24 cellular contexts compared by ENCODE assay signal in the genomic region with DNA sequence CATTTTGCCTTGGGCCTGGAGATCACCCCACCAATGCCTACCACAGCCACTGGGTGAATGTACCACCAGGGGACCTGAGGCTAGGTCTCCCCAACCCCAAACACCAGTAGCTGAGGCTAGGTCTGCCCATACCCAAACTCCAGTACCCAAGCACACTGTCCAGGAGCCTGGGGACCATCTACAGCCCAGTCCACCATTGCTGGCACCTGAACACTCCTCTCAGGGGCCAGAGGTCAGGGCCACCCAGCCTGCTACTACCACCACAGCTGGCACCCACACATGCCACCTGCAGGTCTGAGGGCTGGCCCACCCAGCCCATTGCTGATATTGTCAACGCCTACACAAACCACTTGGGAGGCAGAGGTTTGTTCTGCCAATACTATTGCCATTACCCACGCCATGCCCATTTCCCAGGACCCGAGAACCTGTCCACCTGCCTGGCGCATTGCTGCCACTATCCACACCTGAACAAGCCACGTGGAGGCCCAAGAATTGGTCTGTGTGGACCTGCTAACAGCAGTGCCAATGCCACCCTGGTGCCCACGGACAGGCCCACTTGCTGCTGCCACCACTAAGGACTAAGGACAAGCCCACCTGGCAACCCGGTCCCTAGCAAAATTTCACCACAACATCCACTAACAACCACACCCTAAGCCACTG.
"Had no signal": no experiment of that assay in that cellular context is flagged by ENCODE, and none has a peak within 500 bp of the region (broad histone marks: within the 10 kb centered on the region; RNA-seq: fewer than 3 reads in every experiment).

No MANE protein-coding gene starts in this region.

- H3K36me3 ChIP-seq: breast epithelium had no signal

- H3K27me3 ChIP-seq: breast epithelium, tibial nerve had no signal

- DNase-seq: activated B cell treated with CpG ODN at 0.5 μM for 24 hours; activated CD4-positive, alpha-beta T cell treated with anti-CD3 and anti-CD28 coated beads, Interleukin-2, amount 50 U/mL, for 1 hour; activated CD8-positive, alpha-beta T cell treated with anti-CD3 and anti-CD28 coated beads for 36 hours; activated gamma-delta T cell treated with Interleukin-2 at 50 U/mL for 16 hours; activated T-cell treated with anti-CD3 and anti-CD28 coated beads, Interleukin-2, amount 50 U/mL, for 4 hours; central memory CD4-positive, alpha-beta T cell; dermis blood vessel endothelial cell; effector CD4-positive, alpha-beta T cell; left colon; retina; small intestine; stimulated activated CD4-positive, alpha-beta T cell treated with anti-CD3 and anti-CD28 coated beads, Interleukin-1b, Interleukin-23, amount 100 ng/mL, for 48 hours; stimulated activated CD4-positive, alpha-beta T cell treated with anti-CD3 and anti-CD28 coated beads, Interleukin-4, amount 100 ng/mL, for 4 hours; stimulated activated CD8-positive, alpha-beta memory T cell treated with anti-CD3 and anti-CD28 coated beads, Interleukin-4, amount 100 ng/mL, for 48 hours had no signal

- ATAC-seq: activated CD8-positive, alpha-beta T cell treated with anti-CD3 and anti-CD28 coated beads for 36 hours; activated naive CD4-positive, alpha-beta T cell treated with anti-CD3 and anti-CD28 coated beads, Interleukin-2, amount 50 U/mL, for 72 hours; activated T-cell treated with anti-CD3 and anti-CD28 coated beads, Interleukin-2, amount 50 U/mL, for 4 hours; activated T-helper 17 cell treated with anti-CD3 and anti-CD28 coated beads, Interleukin-2, amount 50 U/mL, for 72 hours; left colon; mucosa of descending colon; natural killer cell treated with Interleukin-12 subunit alpha and Interleukin-12 subunit beta and Interleukin-15 and Interleukin-18, amount 100 ng/mL, for 72 hours; sciatic nerve; SK-N-SH treated with all-trans-retinoic acid at 6 μM for 48 hours; stimulated activated memory B cell treated with anti-CD40 and anti-IgM and Interleukin-4, amounts not matched to agents 10 μg/mL and 1 μg/mL and 100 μg/mL, for 72 hours had no signal

- H3K9me3 ChIP-seq: breast epithelium, mucosa of descending colon, tibial nerve had no signal

- H3K4me1 ChIP-seq: breast epithelium, tibial nerve had no signal

- H3K4me3 ChIP-seq: breast epithelium, mucosa of descending colon, tibial nerve had no signal

- H3K27ac ChIP-seq: breast epithelium, epithelial cell of prostate, tibial nerve had no signal
